1 cellular context compared by ENCODE assay signal in the genomic region with DNA sequence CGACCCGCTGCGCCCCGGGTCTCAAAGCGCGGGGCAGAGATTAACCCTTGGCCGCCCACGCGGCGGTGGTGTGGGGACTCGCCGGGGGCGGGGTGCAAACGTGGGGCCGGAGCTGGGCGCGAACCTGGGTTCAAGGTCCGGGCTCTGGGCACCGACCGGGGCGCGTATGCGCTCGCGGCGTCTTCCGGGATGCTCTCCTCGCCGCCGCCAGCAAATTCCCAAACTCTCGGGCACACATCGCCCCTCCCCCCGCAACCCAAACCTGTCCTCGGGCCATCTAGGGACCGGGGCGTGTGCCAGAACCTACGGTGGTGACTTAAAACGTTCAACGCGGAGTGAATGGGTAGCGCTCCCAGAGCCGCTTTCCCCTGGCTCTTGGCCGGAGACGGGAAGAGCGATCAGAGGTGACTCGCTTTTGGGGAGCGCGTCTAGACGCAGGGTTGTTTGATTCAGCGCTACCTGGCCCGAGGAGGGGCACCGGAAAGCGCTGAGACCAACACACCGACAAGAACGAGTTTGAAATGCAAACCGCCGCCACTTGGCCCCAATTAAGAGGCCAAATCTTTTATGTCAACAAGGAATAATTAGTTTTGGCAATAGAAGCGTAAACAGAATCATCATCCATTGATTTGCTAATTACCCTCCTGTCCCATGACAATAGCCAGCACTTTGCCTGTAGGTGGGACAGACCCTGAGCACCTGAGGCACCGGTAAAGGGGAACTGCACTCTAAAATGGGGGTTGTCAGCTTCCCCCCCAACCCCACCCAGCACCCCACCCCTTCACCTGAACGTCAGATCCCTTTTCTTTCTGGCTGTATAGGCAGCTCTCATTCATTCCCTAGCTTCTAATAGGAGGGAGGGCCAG.
TF ChIP-seq lines count a peak whose summit lies in the region.

No MANE protein-coding gene starts in this region.

TF ChIP-seq in HepG2, 621 proteins besides CTCF, POLR2A, EP300 and RAD21 (continued from another document):
- TF ChIP-seq, protein P1, sequence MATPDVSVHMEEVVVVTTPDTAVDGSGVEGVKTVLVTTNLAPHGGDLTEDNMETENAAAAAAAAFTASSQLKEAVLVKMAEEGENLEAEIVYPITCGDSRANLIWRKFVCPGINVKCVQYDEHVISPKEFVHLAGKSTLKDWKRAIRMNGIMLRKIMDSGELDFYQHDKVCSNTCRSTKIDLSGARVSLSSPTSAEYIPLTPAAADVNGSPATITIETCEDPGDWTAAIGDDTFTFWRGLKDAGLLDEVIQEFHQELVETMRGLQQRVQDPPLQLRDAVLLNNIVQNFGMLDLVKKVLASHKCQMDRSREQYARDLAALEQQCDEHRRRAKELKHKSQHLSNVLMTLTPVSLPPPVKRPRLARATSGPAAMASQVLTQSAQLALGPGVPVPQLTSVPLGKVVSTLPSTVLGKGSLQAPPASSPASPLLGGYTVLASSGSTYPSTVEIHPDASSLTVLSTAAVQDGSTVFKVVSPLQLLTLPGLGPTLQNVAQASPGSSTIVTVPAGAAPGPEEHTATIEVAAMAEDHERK (CRISPR knock-in tag; IDR thresholded peaks at IDR 0.05; ENCODE audit: low read depth): no peak
- TF ChIP-seq, protein P2, sequence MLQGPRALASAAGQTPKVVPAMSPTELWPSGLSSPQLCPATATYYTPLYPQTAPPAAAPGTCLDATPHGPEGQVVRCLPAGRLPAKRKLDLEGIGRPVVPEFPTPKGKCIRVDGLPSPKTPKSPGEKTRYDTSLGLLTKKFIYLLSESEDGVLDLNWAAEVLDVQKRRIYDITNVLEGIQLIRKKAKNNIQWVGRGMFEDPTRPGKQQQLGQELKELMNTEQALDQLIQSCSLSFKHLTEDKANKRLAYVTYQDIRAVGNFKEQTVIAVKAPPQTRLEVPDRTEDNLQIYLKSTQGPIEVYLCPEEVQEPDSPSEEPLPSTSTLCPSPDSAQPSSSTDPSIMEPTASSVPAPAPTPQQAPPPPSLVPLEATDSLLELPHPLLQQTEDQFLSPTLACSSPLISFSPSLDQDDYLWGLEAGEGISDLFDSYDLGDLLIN (CRISPR knock-in tag; IDR thresholded peaks at IDR 0.05; ENCODE audit: borderline replicate concordance): peak; percentile 95; the same call in 1 of the 2 replicates
- TF ChIP-seq CEBPG (CRISPR knock-in tag; IDR thresholded peaks at IDR 0.05): peak; percentile 46
- peak; percentile 89 for TF ChIP-seq PHF21A (CRISPR knock-in tag; IDR thresholded peaks at IDR 0.05)
- peak; percentile 85 for TF ChIP-seq ELF1 (CRISPR knock-in tag; IDR thresholded peaks at IDR 0.05)
- no peak for TF ChIP-seq ZNF773 (CRISPR knock-in tag; IDR thresholded peaks at IDR 0.05; ENCODE audit: borderline replicate concordance)
- no peak for TF ChIP-seq KAT7 (CRISPR knock-in tag; IDR thresholded peaks at IDR 0.05; ENCODE audit: borderline replicate concordance)
- peak; percentile 79 for TF ChIP-seq ZMYM3 (CRISPR knock-in tag; IDR thresholded peaks at IDR 0.05)
- TF ChIP-seq ZNF678 (CRISPR knock-in tag; IDR thresholded peaks at IDR 0.05): 0 out of 2 replicates have a peak, but pooled peaks have one; percentile 73
- TF ChIP-seq RAD51 (IDR thresholded peaks at IDR 0.05; ENCODE audit: borderline replicate concordance): no peak
- TF ChIP-seq, protein P3, sequence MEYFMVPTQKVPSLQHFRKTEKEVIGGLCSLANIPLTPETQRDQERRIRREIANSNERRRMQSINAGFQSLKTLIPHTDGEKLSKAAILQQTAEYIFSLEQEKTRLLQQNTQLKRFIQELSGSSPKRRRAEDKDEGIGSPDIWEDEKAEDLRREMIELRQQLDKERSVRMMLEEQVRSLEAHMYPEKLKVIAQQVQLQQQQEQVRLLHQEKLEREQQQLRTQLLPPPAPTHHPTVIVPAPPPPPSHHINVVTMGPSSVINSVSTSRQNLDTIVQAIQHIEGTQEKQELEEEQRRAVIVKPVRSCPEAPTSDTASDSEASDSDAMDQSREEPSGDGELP (IDR thresholded peaks at IDR 0.05; ENCODE audit: borderline replicate concordance, low read depth): no peak
- TF ChIP-seq ZNF552 (CRISPR knock-in tag; IDR thresholded peaks at IDR 0.05; ENCODE audit: borderline replicate concordance): 0 out of 2 replicates have a peak, but pooled peaks have one; percentile 43
- 0 out of 2 replicates have a peak, but pooled peaks have one; percentile 77 for TF ChIP-seq MTF1 (CRISPR knock-in tag; IDR thresholded peaks at IDR 0.05)
- TF ChIP-seq, protein P4, sequence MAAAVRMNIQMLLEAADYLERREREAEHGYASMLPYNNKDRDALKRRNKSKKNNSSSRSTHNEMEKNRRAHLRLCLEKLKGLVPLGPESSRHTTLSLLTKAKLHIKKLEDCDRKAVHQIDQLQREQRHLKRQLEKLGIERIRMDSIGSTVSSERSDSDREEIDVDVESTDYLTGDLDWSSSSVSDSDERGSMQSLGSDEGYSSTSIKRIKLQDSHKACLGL (CRISPR knock-in tag; IDR thresholded peaks at IDR 0.05): peak; percentile 76
- TF ChIP-seq TBX2 (CRISPR knock-in tag; IDR thresholded peaks at IDR 0.05; ENCODE audit: borderline replicate concordance): peak; percentile 91
- 0 out of 2 replicates have a peak, but pooled peaks have one; percentile 39 for TF ChIP-seq ZBTB8A (CRISPR knock-in tag; IDR thresholded peaks at IDR 0.05; ENCODE audit: borderline replicate concordance, low read depth)
- TF ChIP-seq, protein P5, sequence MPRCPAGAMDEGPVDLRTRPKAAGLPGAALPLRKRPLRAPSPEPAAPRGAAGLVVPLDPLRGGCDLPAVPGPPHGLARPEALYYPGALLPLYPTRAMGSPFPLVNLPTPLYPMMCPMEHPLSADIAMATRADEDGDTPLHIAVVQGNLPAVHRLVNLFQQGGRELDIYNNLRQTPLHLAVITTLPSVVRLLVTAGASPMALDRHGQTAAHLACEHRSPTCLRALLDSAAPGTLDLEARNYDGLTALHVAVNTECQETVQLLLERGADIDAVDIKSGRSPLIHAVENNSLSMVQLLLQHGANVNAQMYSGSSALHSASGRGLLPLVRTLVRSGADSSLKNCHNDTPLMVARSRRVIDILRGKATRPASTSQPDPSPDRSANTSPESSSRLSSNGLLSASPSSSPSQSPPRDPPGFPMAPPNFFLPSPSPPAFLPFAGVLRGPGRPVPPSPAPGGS (CRISPR knock-in tag; IDR thresholded peaks at IDR 0.05): 0 out of 2 replicates have a peak, but pooled peaks have one; percentile 48
- 0 out of 2 replicates have a peak, but pooled peaks have one; percentile 62 for TF ChIP-seq ZNF446 (CRISPR knock-in tag; IDR thresholded peaks at IDR 0.05)
- 0 out of 2 replicates have a peak, but pooled peaks have one; percentile 36 for TF ChIP-seq SAFB2 (CRISPR knock-in tag; IDR thresholded peaks at IDR 0.05; ENCODE audit: borderline replicate concordance, low read depth)
- TF ChIP-seq KLF11 (CRISPR knock-in tag; IDR thresholded peaks at IDR 0.05): no peak
- no peak for TF ChIP-seq ZSCAN29 (CRISPR knock-in tag; conservative IDR thresholded peaks at IDR 0.05)
- TF ChIP-seq SOX13 (IDR thresholded peaks at IDR 0.05): no peak
- TF ChIP-seq SOX13 (CRISPR knock-in tag; conservative IDR thresholded peaks at IDR 0.05 in 1 of 2, IDR thresholded peaks at IDR 0.05 in 1 of 2): peak in 1 of 2 experiments; percentile 54; a peak in 2 of 4 replicates
- peak; percentile 90 for TF ChIP-seq RXRA (CRISPR knock-in tag; IDR thresholded peaks at IDR 0.05)
- TF ChIP-seq YY1 (IDR thresholded peaks at IDR 0.05; ENCODE audit: insufficient read depth, insufficient replicate concordance, low read depth, low read length): peak; percentile 56
- TF ChIP-seq, protein P6, sequence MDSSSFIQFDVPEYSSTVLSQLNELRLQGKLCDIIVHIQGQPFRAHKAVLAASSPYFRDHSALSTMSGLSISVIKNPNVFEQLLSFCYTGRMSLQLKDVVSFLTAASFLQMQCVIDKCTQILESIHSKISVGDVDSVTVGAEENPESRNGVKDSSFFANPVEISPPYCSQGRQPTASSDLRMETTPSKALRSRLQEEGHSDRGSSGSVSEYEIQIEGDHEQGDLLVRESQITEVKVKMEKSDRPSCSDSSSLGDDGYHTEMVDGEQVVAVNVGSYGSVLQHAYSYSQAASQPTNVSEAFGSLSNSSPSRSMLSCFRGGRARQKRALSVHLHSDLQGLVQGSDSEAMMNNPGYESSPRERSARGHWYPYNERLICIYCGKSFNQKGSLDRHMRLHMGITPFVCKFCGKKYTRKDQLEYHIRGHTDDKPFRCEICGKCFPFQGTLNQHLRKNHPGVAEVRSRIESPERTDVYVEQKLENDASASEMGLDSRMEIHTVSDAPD (CRISPR knock-in tag; IDR thresholded peaks at IDR 0.05): peak; percentile 83
- TF ChIP-seq, protein P7, sequence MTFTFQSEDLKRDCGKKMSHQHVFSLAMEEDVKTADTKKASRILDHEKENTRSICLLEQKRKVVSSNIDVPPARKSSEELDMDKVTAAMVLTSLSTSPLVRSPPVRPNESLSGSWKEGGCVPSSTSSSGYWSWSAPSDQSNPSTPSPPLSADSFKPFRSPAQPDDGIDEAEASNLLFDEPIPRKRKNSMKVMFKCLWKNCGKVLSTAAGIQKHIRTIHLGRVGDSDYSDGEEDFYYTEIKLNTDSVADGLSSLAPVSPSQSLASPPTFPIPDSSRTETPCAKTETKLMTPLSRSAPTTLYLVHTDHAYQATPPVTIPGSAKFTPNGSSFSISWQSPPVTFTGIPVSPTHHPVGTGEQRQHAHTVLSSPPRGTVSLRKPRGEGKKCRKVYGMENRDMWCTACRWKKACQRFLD (CRISPR knock-in tag; IDR thresholded peaks at IDR 0.05; ENCODE audit: borderline replicate concordance): peak; percentile 69; the same call in 1 of the 2 replicates
- TF ChIP-seq ARID2 (CRISPR knock-in tag; IDR thresholded peaks at IDR 0.05; ENCODE audit: borderline replicate concordance): peak; percentile 53; the same call in 1 of the 2 replicates
- TF ChIP-seq, protein P8, sequence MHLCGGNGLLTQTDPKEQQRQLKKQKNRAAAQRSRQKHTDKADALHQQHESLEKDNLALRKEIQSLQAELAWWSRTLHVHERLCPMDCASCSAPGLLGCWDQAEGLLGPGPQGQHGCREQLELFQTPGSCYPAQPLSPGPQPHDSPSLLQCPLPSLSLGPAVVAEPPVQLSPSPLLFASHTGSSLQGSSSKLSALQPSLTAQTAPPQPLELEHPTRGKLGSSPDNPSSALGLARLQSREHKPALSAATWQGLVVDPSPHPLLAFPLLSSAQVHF (CRISPR knock-in tag; IDR thresholded peaks at IDR 0.05): no peak
TF ChIP-seq in HepG2: peak in this region for 352.
